24 cellular contexts compared by ENCODE assay signal in genomic region chr11:120499088-120499487, GRCh38. TPM values are rescaled to one million over a fixed set of nuclear protein-coding genes. Genes with fewer than 3 reads are reported as not detected.
"Had no signal": no experiment of that assay in that cellular context is flagged by ENCODE, and none has a peak within 500 bp of the region (broad histone marks: within the 10 kb centered on the region; RNA-seq: fewer than 3 reads in every experiment).

No MANE protein-coding gene starts in this region.

- ATAC-seq: K562, SK-N-SH treated with all-trans-retinoic acid at 6 μM for 48 hours had no signal

- FAIRE-seq: HTR-8/SVneo, K562, RCC 7860 had no signal

- DNase-seq: NCI-H1092 treated with DMSO at 0.1 percent for 48 hours; NCI-H1436; NCI-H187; NCI-H2029; NCI-H2081 treated with DMSO at 0.1 percent for 48 hours; NCI-H2171; NCI-H226; NCI-H446; NCI-H510A; NCI-H526; NCI-H748 treated with DMSO at 0.1 percent for 48 hours; NK-92 treated with Interleukin-12 subunit alpha and Interleukin-12 subunit beta, amount 100 ng/mL, for 24 hours; SHP77 treated with DMSO at 0.1 percent for 48 hours; SJCRH30 had no signal

- H3K4me1 ChIP-seq: SJCRH30 had no signal

- H3K27me3 ChIP-seq: SJCRH30 had no signal

- H3K9me3 ChIP-seq: SJCRH30 had no signal

- H3K27ac ChIP-seq: HL-60, RWPE1, SJCRH30 had no signal

- H3K36me3 ChIP-seq: SJCRH30 had no signal

- H3K4me3 ChIP-seq: K562, SJCRH30 had no signal

RNA-seq across cellular contexts. Expression of gene GRIK4, which starts 12.5 kb away (rescaled TPM):
- total RNA-seq: K562; MCF 10A; SJCRH30; T-helper 1 cell treated with Interleukin-12 subunit alpha and Interleukin-12 subunit beta and Interleukin-4 antibody, amounts not matched to agents 30 ng/mL and 1 ng/mL, for 36 hours; T-helper 2 cell treated with Interferon-gamma antibody and Interleukin-4, amounts not matched to agents 100 ng/mL and 5 ng/mL, for 36 hours had no signal
- polyA plus RNA-seq: IgD-negative memory B cell, K562 had no signal
